32 cellular contexts compared by ENCODE assay signal in genomic region chr3:141250828-141251227, GRCh38.
"Had no signal": no experiment of that assay in that cellular context is flagged by ENCODE, and none has a peak within 500 bp of the region (broad histone marks: within the 10 kb centered on the region; RNA-seq: fewer than 3 reads in every experiment).

No MANE protein-coding gene starts in this region.

- H3K36me3 ChIP-seq: adrenal gland, ascending aorta, breast epithelium, neutrophil, pancreas, prostate gland, suprapubic skin, tibial artery had no signal

- H3K4me1 Mint-ChIP-seq: endodermal cell, mesothelial cell of epicardium, WTC11 had no signal

- DNase-seq: activated CD4-positive, alpha-beta memory T cell treated with anti-CD3 and anti-CD28 coated beads, Interleukin-2, amount 10 ng/mL, durations not matched to agents 7 days and 5 days; activated CD4-positive, alpha-beta T cell treated with anti-CD3 and anti-CD28 coated beads for 1 hour; activated CD4-positive, alpha-beta T cell treated with anti-CD3 and anti-CD28 coated beads, Interleukin-2, amount 10 ng/mL, durations not matched to agents 7 days and 5 days; activated naive CD4-positive, alpha-beta T cell treated with Interleukin-2 at 50 U/mL for 16 hours; activated T-cell treated with anti-CD3 and anti-CD28 coated beads for 4 hours; activated T-cell treated with anti-CD3 and anti-CD28 coated beads, Interleukin-2, amount 50 U/mL, for 72 hours; central memory CD4-positive, alpha-beta T cell; foreskin keratinocyte; left cardiac atrium; mammary epithelial cell; naive B cell; nephron progenitor cell; pancreas; retina; small intestine; stimulated activated naive CD4-positive, alpha-beta T cell; T-helper 2 cell; tibial artery had no signal

- H3K9me3 ChIP-seq: adrenal gland, ascending aorta, breast epithelium, neutrophil, pancreas, prostate gland, suprapubic skin, tibial artery had no signal

- FAIRE-seq: islet of Langerhans, pancreas, small intestine had no signal

- H3K9me3 Mint-ChIP-seq: activated CD4-positive, alpha-beta memory T cell treated with anti-CD3 and anti-CD28 coated beads, Interleukin-2, amount 10 ng/mL, durations not matched to agents 7 days and 5 days; activated CD4-positive, alpha-beta T cell treated with anti-CD3 and anti-CD28 coated beads, Interleukin-2, amount 10 ng/mL, durations not matched to agents 7 days and 5 days; activated T-cell treated with anti-CD3 and anti-CD28 coated beads, Interleukin-2, amount 50 U/mL, for 72 hours; dendritic cell treated with granulocyte-macrophage colony-stimulating factor and Interleukin-4, amounts not matched to agents 40 ng/mL and 50 ng/mL, for 4 days; endodermal cell; mesothelial cell of epicardium; naive B cell; nephron progenitor cell; WTC11 had no signal

- ATAC-seq: activated T-cell treated with anti-CD3 and anti-CD28 coated beads, Interleukin-2, amount 50 U/mL, for 72 hours; esophagus mucosa; left cardiac atrium; pancreas; sciatic nerve had no signal

- H3K36me3 Mint-ChIP-seq: activated naive CD8-positive, alpha-beta T cell; WTC11 had no signal

- H3K27ac ChIP-seq: adrenal gland, ascending aorta, breast epithelium, foreskin keratinocyte, neutrophil, pancreas, prostate gland, suprapubic skin, tibial artery had no signal

- H3K4me1 ChIP-seq: adrenal gland, ascending aorta, breast epithelium, foreskin keratinocyte, prostate gland, suprapubic skin had no signal

- H3K4me3 Mint-ChIP-seq: activated CD4-positive, alpha-beta memory T cell treated with anti-CD3 and anti-CD28 coated beads, Interleukin-2, amount 10 ng/mL, durations not matched to agents 7 days and 5 days; activated CD4-positive, alpha-beta T cell treated with anti-CD3 and anti-CD28 coated beads, Interleukin-2, amount 10 ng/mL, durations not matched to agents 7 days and 5 days; activated naive CD8-positive, alpha-beta T cell; activated T-cell treated with anti-CD3 and anti-CD28 coated beads, Interleukin-2, amount 50 U/mL, for 72 hours; dendritic cell treated with granulocyte-macrophage colony-stimulating factor and Interleukin-4, amounts not matched to agents 40 ng/mL and 50 ng/mL, for 4 days; endodermal cell; mesothelial cell of epicardium; naive B cell; nephron progenitor cell; WTC11 had no signal

- H3K27me3 Mint-ChIP-seq: activated CD4-positive, alpha-beta memory T cell treated with anti-CD3 and anti-CD28 coated beads, Interleukin-2, amount 10 ng/mL, durations not matched to agents 7 days and 5 days; activated CD4-positive, alpha-beta T cell treated with anti-CD3 and anti-CD28 coated beads, Interleukin-2, amount 10 ng/mL, durations not matched to agents 7 days and 5 days; activated naive CD8-positive, alpha-beta T cell; dendritic cell treated with granulocyte-macrophage colony-stimulating factor and Interleukin-4, amounts not matched to agents 40 ng/mL and 50 ng/mL, for 4 days; naive B cell had no signal

- H3K27me3 ChIP-seq: adrenal gland, ascending aorta, breast epithelium, foreskin keratinocyte, neutrophil, pancreas, suprapubic skin, tibial artery had no signal

- H3K4me3 ChIP-seq: adrenal gland, ascending aorta, breast epithelium, pancreas, prostate gland, suprapubic skin, tibial artery had no signal

- H3K27ac Mint-ChIP-seq: activated CD4-positive, alpha-beta memory T cell treated with anti-CD3 and anti-CD28 coated beads, Interleukin-2, amount 10 ng/mL, durations not matched to agents 7 days and 5 days; activated CD4-positive, alpha-beta T cell treated with anti-CD3 and anti-CD28 coated beads, Interleukin-2, amount 10 ng/mL, durations not matched to agents 7 days and 5 days; activated naive CD8-positive, alpha-beta T cell; activated T-cell treated with anti-CD3 and anti-CD28 coated beads, Interleukin-2, amount 50 U/mL, for 72 hours; dendritic cell treated with granulocyte-macrophage colony-stimulating factor and Interleukin-4, amounts not matched to agents 40 ng/mL and 50 ng/mL, for 4 days; endodermal cell; mesothelial cell of epicardium; naive B cell; nephron progenitor cell; WTC11 had no signal
